Comparison of ENCODE assay signal across 7 cellular contexts in genomic region chr14:92039720-92040430, GRCh38. TPM values are rescaled to one million over a fixed set of nuclear protein-coding genes. Genes with fewer than 3 reads are reported as not detected.
DNase-seq lines count a peak whose midpoint lies in the region; ATAC-seq, FAIRE-seq and TF ChIP-seq lines count a peak whose summit lies in the region.

TSS of gene TRIP11 (minus strand) at chr14:92040059. CDS start at chr14:92039685, 374 bp downstream.

- H3K27ac Mint-ChIP-seq in astrocyte (ENCODE audit: unreplicated experiment): peak within 1 kb of the TSS; percentile 100

- H3K4me1 Mint-ChIP-seq in astrocyte (ENCODE audit: low read depth, unreplicated experiment): peaks cover 9% of the 10 kb centered on the region

- H3K27me3 ChIP-seq in astrocyte (ENCODE audit: insufficient read depth, low read length): no peaks in the 10 kb centered on the region

- H3K4me3 ChIP-seq in astrocyte (ENCODE audit: insufficient read depth, low read depth, low read length): peak within 1 kb of the TSS; percentile 93

- H3K4me3 Mint-ChIP-seq in astrocyte (ENCODE audit: unreplicated experiment): peak within 1 kb of the TSS; percentile 99

- no peaks in the 10 kb centered on the region for H3K9me3 ChIP-seq in astrocyte (ENCODE audit: insufficient read depth, low read depth, low read length)

- peak within 1 kb of the TSS; percentile 85 for H2AFZ ChIP-seq in astrocyte (ENCODE audit: low read depth, low read length)

- H3K9ac ChIP-seq in astrocyte (ENCODE audit: low read length): peak within 1 kb of the TSS; percentile 99

- peaks cover 57% of the 10 kb centered on the region for H3K79me2 ChIP-seq in astrocyte (ENCODE audit: insufficient read depth, low read length)

- H4K20me1 ChIP-seq in astrocyte (ENCODE audit: insufficient read depth, low read length): peaks cover 31% of the 10 kb centered on the region

- peaks cover 3% of the 10 kb centered on the region for H3K36me3 ChIP-seq in astrocyte (ENCODE audit: insufficient read depth, low read length)

- no peaks in the 10 kb centered on the region for H3K9me3 Mint-ChIP-seq in astrocyte (ENCODE audit: unreplicated experiment)

- no peak for FAIRE-seq in astrocyte (lab: Jason Lieb, UNC)

- peaks cover 25% of the 10 kb centered on the region for H3K4me1 ChIP-seq in astrocyte (ENCODE audit: insufficient read depth, low read length)

- no peaks in the 10 kb centered on the region for H3K36me3 Mint-ChIP-seq in astrocyte (ENCODE audit: low read depth, unreplicated experiment)

- no peak for TF ChIP-seq CTCF in astrocyte (IDR thresholded peaks at IDR 0.05; ENCODE audit: insufficient read depth, low read depth, low read length)

- H3K4me2 ChIP-seq in astrocyte (ENCODE audit: low read length): peak within 1 kb of the TSS; percentile 94

- H3K27ac ChIP-seq in astrocyte (ENCODE audit: low read depth, low read length): peak within 1 kb of the TSS; percentile 99

- DNase-seq in NCI-H187 treated with DMSO at 0.1 percent for 48 hours (lab: John Stamatoyannopoulos, UW) (peak; percentile 71), T-helper 22 cell (ENCODE audit: low read depth) (peak; percentile 85), astrocyte (ENCODE audit: low read depth) (peak; percentile 89), hepatic stellate cell (ENCODE audit: low spot score) (peak; percentile 91), renal cortical epithelial cell (ENCODE audit: low read depth) (peak; percentile 79)

- ATAC-seq in GM18502 (IDR thresholded peaks at IDR 0.05; ENCODE audit: poor library complexity, unreplicated experiment): peak; percentile 95
- peak; percentile 94 for ATAC-seq in HG02943 (IDR thresholded peaks at IDR 0.05; ENCODE audit: low read depth, unreplicated experiment)

- no peaks in the 10 kb centered on the region for H3K27me3 Mint-ChIP-seq in astrocyte (ENCODE audit: low read depth, unreplicated experiment)

RNA-seq across cellular contexts. Expression of gene TRIP11, which starts in this region (rescaled TPM):
- total RNA-seq in astrocyte (48.2 and 50.5 TPM in 2 replicates), renal cortical epithelial cell (28.3 and 68.6 TPM in 2 replicates)

Comparison
In these comparisons a context has a peak if more than half of its experiments do, and no peak if none do; other contexts are left out.
1. Peak in every context shown above with its lines: DNase-seq, ATAC-seq, H3K4me3 ChIP-seq and H3K27ac ChIP-seq.